In genomic region chr4:139526928-139527327, GRCh38 we compare ENCODE assay signal across 36 cellular contexts.
"Had no signal": no experiment of that assay in that cellular context is flagged by ENCODE, and none has a peak within 500 bp of the region (broad histone marks: within the 10 kb centered on the region; RNA-seq: fewer than 3 reads in every experiment).

No MANE protein-coding gene starts in this region.

- H3K27me3 ChIP-seq: Peyer's patch had no signal

- ATAC-seq: activated CD4-positive, alpha-beta T cell treated with anti-CD3 and anti-CD28 coated beads for 36 hours; activated CD4-positive, CD25-positive, alpha-beta regulatory T cell treated with anti-CD3 and anti-CD28 coated beads, Interleukin-2, amount 50 U/mL, for 24 hours; activated CD8-positive, alpha-beta memory T cell treated with anti-CD3 and anti-CD28 coated beads, Interleukin-2, amount 10 ng/mL, durations not matched to agents 7 days and 5 days; activated naive CD8-positive, alpha-beta T cell treated with anti-CD3 and anti-CD28 coated beads, Interleukin-2, amount 50 U/mL, for 24 hours; WTC11 had no signal

- H3K4me3 Mint-ChIP-seq: activated CD4-positive, alpha-beta memory T cell treated with anti-CD3 and anti-CD28 coated beads for 36 hours; activated CD4-positive, alpha-beta T cell treated with anti-CD3 and anti-CD28 coated beads for 36 hours; activated CD8-positive, alpha-beta memory T cell treated with anti-CD3 and anti-CD28 coated beads, Interleukin-2, amount 10 ng/mL, durations not matched to agents 7 days and 5 days; activated naive CD4-positive, alpha-beta T cell treated with anti-CD3 and anti-CD28 coated beads, Interleukin-2, amount 10 ng/mL, durations not matched to agents 7 days and 5 days; activated naive CD8-positive, alpha-beta T cell; activated naive CD8-positive, alpha-beta T cell treated with anti-CD3 and anti-CD28 coated beads, Interleukin-2, amount 50 U/mL, for 24 hours; brain; WTC11 had no signal

- H3K27me3 Mint-ChIP-seq: activated CD4-positive, alpha-beta memory T cell treated with anti-CD3 and anti-CD28 coated beads for 36 hours; activated CD4-positive, alpha-beta T cell treated with anti-CD3 and anti-CD28 coated beads for 36 hours; activated CD8-positive, alpha-beta memory T cell treated with anti-CD3 and anti-CD28 coated beads, Interleukin-2, amount 10 ng/mL, durations not matched to agents 7 days and 5 days; activated naive CD4-positive, alpha-beta T cell treated with anti-CD3 and anti-CD28 coated beads, Interleukin-2, amount 10 ng/mL, durations not matched to agents 7 days and 5 days; activated naive CD8-positive, alpha-beta T cell; activated naive CD8-positive, alpha-beta T cell treated with anti-CD3 and anti-CD28 coated beads, Interleukin-2, amount 50 U/mL, for 24 hours; brain had no signal

- H3K4me1 ChIP-seq: Peyer's patch had no signal

- H3K9me3 Mint-ChIP-seq: activated CD4-positive, alpha-beta memory T cell treated with anti-CD3 and anti-CD28 coated beads for 36 hours; activated naive CD4-positive, alpha-beta T cell treated with anti-CD3 and anti-CD28 coated beads, Interleukin-2, amount 10 ng/mL, durations not matched to agents 7 days and 5 days; activated naive CD8-positive, alpha-beta T cell treated with anti-CD3 and anti-CD28 coated beads, Interleukin-2, amount 50 U/mL, for 24 hours; brain; WTC11 had no signal

- DNase-seq: activated CD4-positive, alpha-beta memory T cell treated with anti-CD3 and anti-CD28 coated beads for 36 hours; activated CD4-positive, alpha-beta T cell treated with anti-CD3 and anti-CD28 coated beads for 36 hours; activated CD4-positive, alpha-beta T cell treated with anti-CD3 and anti-CD28 coated beads, Interleukin-2, amount 50 U/mL, for 1 hour; activated CD8-positive, alpha-beta memory T cell treated with anti-CD3 and anti-CD28 coated beads for 24 hours; activated CD8-positive, alpha-beta memory T cell treated with anti-CD3 and anti-CD28 coated beads, Interleukin-2, amount 10 ng/mL, durations not matched to agents 7 days and 5 days; activated CD8-positive, alpha-beta memory T cell treated with anti-CD3 and anti-CD28 coated beads, Interleukin-2, amount 50 U/mL, for 48 hours; activated effector memory CD4-positive, alpha-beta T cell treated with Interleukin-2 at 50 U/mL for 16 hours; activated naive CD4-positive, alpha-beta T cell treated with anti-CD3 and anti-CD28 coated beads, Interleukin-2, amount 10 ng/mL, durations not matched to agents 7 days and 5 days; activated naive CD8-positive, alpha-beta T cell treated with anti-CD3 and anti-CD28 coated beads, Interleukin-2, amount 50 U/mL, for 24 hours; activated T-cell treated with anti-CD3 and anti-CD28 coated beads, Interleukin-2, amount 50 U/mL, for 48 hours; anterior cingulate cortex; central memory CD4-positive, alpha-beta T cell; Kasumi-1; KBM-7; MM.1S; NCI-H1092 treated with DMSO at 0.1 percent for 48 hours; NCI-H146; NCI-H187; NCI-H2029 treated with DMSO at 0.1 percent for 48 hours; NCI-H2107; NCI-H2171; NCI-H226; NCI-H446 treated with DMSO at 0.1 percent for 48 hours; NCI-H524; NCI-H69; NCI-H82; Peyer's patch; RPMI8226; SHP77 treated with DMSO at 0.1 percent for 48 hours; SW 1271; T-helper 1 cell had no signal

- H3K4me3 ChIP-seq: Peyer's patch had no signal

- FAIRE-seq: TTC549 had no signal

- H3K4me1 Mint-ChIP-seq: activated CD4-positive, alpha-beta T cell treated with anti-CD3 and anti-CD28 coated beads for 36 hours; WTC11 had no signal

- H3K27ac Mint-ChIP-seq: activated CD4-positive, alpha-beta memory T cell treated with anti-CD3 and anti-CD28 coated beads for 36 hours; activated CD4-positive, alpha-beta T cell treated with anti-CD3 and anti-CD28 coated beads for 36 hours; activated CD8-positive, alpha-beta memory T cell treated with anti-CD3 and anti-CD28 coated beads, Interleukin-2, amount 10 ng/mL, durations not matched to agents 7 days and 5 days; activated naive CD4-positive, alpha-beta T cell treated with anti-CD3 and anti-CD28 coated beads, Interleukin-2, amount 10 ng/mL, durations not matched to agents 7 days and 5 days; activated naive CD8-positive, alpha-beta T cell; activated naive CD8-positive, alpha-beta T cell treated with anti-CD3 and anti-CD28 coated beads, Interleukin-2, amount 50 U/mL, for 24 hours; brain; WTC11 had no signal

- H3K9me3 ChIP-seq: Peyer's patch had no signal

- H3K27ac ChIP-seq: Peyer's patch had no signal

- H3K36me3 Mint-ChIP-seq: activated naive CD8-positive, alpha-beta T cell had no signal
